In genomic region chr6:26360451-26361416, GRCh38 we compare ENCODE assay signal across 1 cellular context.
TF ChIP-seq lines count a peak whose summit lies in the region.

No MANE protein-coding gene starts in this region.

TF ChIP-seq in WTC11, 78 proteins besides CTCF, POLR2A, EP300 and RAD21 (continued from another document):
- TF ChIP-seq, protein P1, sequence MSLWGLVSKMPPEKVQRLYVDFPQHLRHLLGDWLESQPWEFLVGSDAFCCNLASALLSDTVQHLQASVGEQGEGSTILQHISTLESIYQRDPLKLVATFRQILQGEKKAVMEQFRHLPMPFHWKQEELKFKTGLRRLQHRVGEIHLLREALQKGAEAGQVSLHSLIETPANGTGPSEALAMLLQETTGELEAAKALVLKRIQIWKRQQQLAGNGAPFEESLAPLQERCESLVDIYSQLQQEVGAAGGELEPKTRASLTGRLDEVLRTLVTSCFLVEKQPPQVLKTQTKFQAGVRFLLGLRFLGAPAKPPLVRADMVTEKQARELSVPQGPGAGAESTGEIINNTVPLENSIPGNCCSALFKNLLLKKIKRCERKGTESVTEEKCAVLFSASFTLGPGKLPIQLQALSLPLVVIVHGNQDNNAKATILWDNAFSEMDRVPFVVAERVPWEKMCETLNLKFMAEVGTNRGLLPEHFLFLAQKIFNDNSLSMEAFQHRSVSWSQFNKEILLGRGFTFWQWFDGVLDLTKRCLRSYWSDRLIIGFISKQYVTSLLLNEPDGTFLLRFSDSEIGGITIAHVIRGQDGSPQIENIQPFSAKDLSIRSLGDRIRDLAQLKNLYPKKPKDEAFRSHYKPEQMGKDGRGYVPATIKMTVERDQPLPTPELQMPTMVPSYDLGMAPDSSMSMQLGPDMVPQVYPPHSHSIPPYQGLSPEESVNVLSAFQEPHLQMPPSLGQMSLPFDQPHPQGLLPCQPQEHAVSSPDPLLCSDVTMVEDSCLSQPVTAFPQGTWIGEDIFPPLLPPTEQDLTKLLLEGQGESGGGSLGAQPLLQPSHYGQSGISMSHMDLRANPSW (CRISPR knock-in tag; conservative IDR thresholded peaks at IDR 0.05; ENCODE audit: low read depth), result no peak
